8 cellular contexts compared by ENCODE assay signal in the genomic region with DNA sequence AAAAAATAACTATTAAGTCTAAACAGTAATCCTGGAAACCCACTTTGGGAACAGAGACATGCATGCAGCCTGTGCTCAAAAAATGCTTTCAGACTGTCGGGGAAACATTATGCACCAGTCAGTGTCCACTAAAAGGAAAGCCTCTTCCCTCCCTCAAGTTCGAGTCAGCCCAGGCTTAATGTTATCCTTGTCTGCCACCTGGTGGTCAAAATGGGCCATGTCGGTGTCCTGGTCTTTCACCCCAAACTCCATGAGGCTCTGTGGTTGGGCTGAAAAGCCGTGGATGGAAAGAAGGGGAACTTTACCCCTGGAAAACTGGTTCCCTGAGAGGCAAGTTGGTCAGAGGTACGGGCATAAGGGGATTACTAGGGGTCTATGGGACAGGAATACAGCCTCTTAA.
DNase-seq lines count a peak whose midpoint lies in the region; ATAC-seq and TF ChIP-seq lines count a peak whose summit lies in the region.

No MANE protein-coding gene starts in this region.

- no peak for TF ChIP-seq EP300 in suprapubic skin (IDR thresholded peaks at IDR 0.05)

- peaks cover 12% of the 10 kb centered on the region for H3K9me3 ChIP-seq in WERI-Rb-1 (ENCODE audit: severe bottlenecking)
- peaks cover 15% of the 10 kb centered on the region for H3K9me3 ChIP-seq in iPS DF 6.9 (ENCODE audit: control insufficient read depth, insufficient read depth, low read length)
- peaks cover 11% of the 10 kb centered on the region for H3K9me3 ChIP-seq in suprapubic skin

- H3K27me3 ChIP-seq in WERI-Rb-1 (ENCODE audit: insufficient read depth, low read depth, severe bottlenecking) (peaks cover 19% of the 10 kb centered on the region), iPS DF 6.9 (ENCODE audit: control insufficient read depth, insufficient read depth, low read length) (no peaks in the 10 kb centered on the region), suprapubic skin (no peaks in the 10 kb centered on the region)

- no peak for ATAC-seq in GM18502 (IDR thresholded peaks at IDR 0.05; ENCODE audit: poor library complexity, unreplicated experiment)
- no peak for ATAC-seq in HG03439 (IDR thresholded peaks at IDR 0.05; ENCODE audit: unreplicated experiment)
- no peak for ATAC-seq in GM19351 (IDR thresholded peaks at IDR 0.05; ENCODE audit: unreplicated experiment)

- no peak for TF ChIP-seq POLR2A in suprapubic skin (IDR thresholded peaks at IDR 0.05)

- H3K36me3 ChIP-seq in WERI-Rb-1 (no peaks in the 10 kb centered on the region), iPS DF 6.9 (ENCODE audit: control insufficient read depth, insufficient read depth, low read length) (no peaks in the 10 kb centered on the region), suprapubic skin (no peaks in the 10 kb centered on the region)

- peaks cover 64% of the 10 kb centered on the region for H3K9me3 Mint-ChIP-seq in HFFc6

- H3K36me3 Mint-ChIP-seq in HFFc6 (ENCODE audit: low read depth), result 0 out of 2 replicates have a peak, but pooled peaks cover 4% of the 10 kb centered on the region

- WGBS in iPS DF 6.9 (ENCODE audit: insufficient coverage, insufficient read length), result no CpG with 5 or more reads among the region's 5 CpGs
- 8% methylated on average over 5 of the region's 5 CpGs for WGBS in suprapubic skin

- DNase-seq in DMS53 treated with DMSO at 0.1 percent for 48 hours (lab: John Stamatoyannopoulos, UW; ENCODE audit: unreplicated experiment) (peak; percentile 4), HFFc6 (no peak), WERI-Rb-1 (peak; percentile 61), iPS DF 6.9 (ENCODE audit: low read depth, low spot score) (peak; percentile 29), suprapubic skin (ENCODE audit: low spot score in 2 of 2) (no peak)

- no peak overlapping the region for H3K4me3 Mint-ChIP-seq in HFFc6

- no peak overlapping the region for H3K27ac Mint-ChIP-seq in HFFc6

- no peaks in the 10 kb centered on the region for H3K4me1 ChIP-seq in iPS DF 6.9 (ENCODE audit: control insufficient read depth, insufficient read depth, low read length)
- H3K4me1 ChIP-seq in suprapubic skin, result no peaks in the 10 kb centered on the region

- peak; percentile 73 for TF ChIP-seq CTCF in HFFc6 (IDR thresholded peaks at IDR 0.05)
- TF ChIP-seq CTCF in WERI-Rb-1 (IDR thresholded peaks at IDR 0.05; ENCODE audit: low read depth, low read length), result peak; percentile 81
- peak; percentile 10 to 23 for TF ChIP-seq CTCF in suprapubic skin (IDR thresholded peaks at IDR 0.05)

- no peaks in the 10 kb centered on the region; the same call in 1 of the 2 replicates for H3K27me3 Mint-ChIP-seq in HFFc6 (ENCODE audit: insufficient read depth)

- H3K4me3 ChIP-seq in WERI-Rb-1 (ENCODE audit: low read depth, low read length) (no peak overlapping the region), iPS DF 6.9 (ENCODE audit: low read length) (no peak overlapping the region), suprapubic skin (no peak overlapping the region)

- H3K4me1 Mint-ChIP-seq in HFFc6 (ENCODE audit: low read depth), result no peaks in the 10 kb centered on the region

- H3K27ac ChIP-seq in WERI-Rb-1 (no peak overlapping the region), iPS DF 6.9 (ENCODE audit: low read length) (no peak overlapping the region), suprapubic skin (no peak overlapping the region)

Comparison
In these comparisons a context has a peak if more than half of its experiments do, and no peak if none do; other contexts are left out.
1. DNase-seq: peak in DMS53 treated with DMSO at 0.1 percent for 48 hours (single experiment), WERI-Rb-1 (single experiment) and iPS DF 6.9 (single experiment); none in HFFc6 (single experiment) and suprapubic skin (0 of 2).
2. CTCF ChIP-seq: peak in every context shown above with its lines; median percentile 81 in WERI-Rb-1; 73 in HFFc6; 16 in suprapubic skin.